In genomic region chr16:88639231-88640038, GRCh38 we compare ENCODE assay signal across 16 cellular contexts. TPM values are rescaled to one million over a fixed set of nuclear protein-coding genes. Genes with fewer than 3 reads are reported as not detected.
A peak's percentile ranks its signal among the peaks of the same experiment; 100 is the strongest.
DNase-seq lines count a peak whose midpoint lies in the region; ATAC-seq, FAIRE-seq and TF ChIP-seq lines count a peak whose summit lies in the region.
"Had no signal": no experiment of that assay in that cellular context is flagged by ENCODE, and none has a peak within 500 bp of the region (broad histone marks: within the 10 kb centered on the region; RNA-seq: fewer than 3 reads in every experiment).

No MANE protein-coding gene starts in this region.

- FAIRE-seq in endothelial cell of umbilical vein (lab: Jason Lieb, UNC) = no peak
- FAIRE-seq: A204.1 had no signal

- H3K9me3 ChIP-seq in endothelial cell of umbilical vein (replicated peaks; ENCODE audit: control insufficient read depth, insufficient read depth, low read length) (no peaks in the 10 kb centered on the region), psoas muscle (no peaks in the 10 kb centered on the region), tibial nerve (no peaks in the 10 kb centered on the region)

- ATAC-seq in psoas muscle = peak in 3 of 4 donors; percentile 7 to 27 (median 22)
- ATAC-seq: Right ventricle myocardium inferior had no signal

- H3K9me1 ChIP-seq in endothelial cell of umbilical vein (replicated peaks; ENCODE audit: control insufficient read depth, extremely low read depth, insufficient read depth, low read length) = no peaks in the 10 kb centered on the region

- H3K9ac ChIP-seq in endothelial cell of umbilical vein (replicated peaks; ENCODE audit: extremely low read depth, insufficient read depth, low read length) = no peak overlapping the region

- intact Hi-C loops in endothelial cell of umbilical vein (cut with micrococcal nuclease) (no loop called here), psoas muscle (cut with DNase I) (no loop called here)

- WGBS in psoas muscle, 3 donors = 15 to 19% (median 15%) methylated on average over 29 to 45 of the region's 45 CpGs
- WGBS in tibial nerve, 2 donors = 23 to 32% methylated on average over 6 to 21 of the region's 45 CpGs

- no peak overlapping the region for H3K4me2 ChIP-seq in endothelial cell of umbilical vein (ENCODE audit: insufficient read depth, low read length)

- peaks cover 3% of the 10 kb centered on the region for H3K4me1 ChIP-seq in endothelial cell of umbilical vein (ENCODE audit: control insufficient read depth, extremely low read depth, insufficient read depth, low read length)
- H3K4me1 ChIP-seq in psoas muscle = no peaks in the 10 kb centered on the region
- H3K4me1 ChIP-seq in tibial nerve = peaks cover 0 to 25% (median 3%) of the 10 kb centered on the region in 4 donors

- no peak for TF ChIP-seq RAD21 in Ishikawa (IDR thresholded peaks at IDR 0.05; ENCODE audit: low read depth)

- POLR2A ChIA-PET in endothelial cell of umbilical vein (lab: Charles Lee) = no interaction called here

- no peak overlapping the region for H3K4me3 ChIP-seq in endothelial cell of umbilical vein (replicated peaks in 1 of 3; ENCODE audit: insufficient read depth in 1 of 3, low read depth in 1 of 3, low read length in 3 of 3)
- H3K4me3 ChIP-seq in psoas muscle = no peak overlapping the region
- H3K4me3 ChIP-seq in tibial nerve = no peak overlapping the region
- H3K4me3 ChIP-seq: dorsolateral prefrontal cortex had no signal

- no peaks in the 10 kb centered on the region for H4K20me1 ChIP-seq in endothelial cell of umbilical vein (replicated peaks; ENCODE audit: control insufficient read depth, extremely low read depth, insufficient read depth, low read length)

- DNase-seq in NCI-H2029 (lab: John Stamatoyannopoulos, UW) (peak; percentile 16), NCI-H2029 treated with DMSO at 0.1 percent for 48 hours (lab: John Stamatoyannopoulos, UW) (no peak), endothelial cell of umbilical vein (ENCODE audit: low read depth, low spot score) (no peak), psoas muscle (no peak), GM20000 (ENCODE audit: low spot score) (no peak), tibial nerve (ENCODE audit: low spot score in 2 of 2) (no peak), mucosa of gallbladder (ENCODE audit: low spot score) (no peak)
- DNase-seq: activated CD4-positive, alpha-beta T cell treated with anti-CD3 and anti-CD28 coated beads, Interleukin-2, amount 10 ng/mL, durations not matched to agents 7 days and 5 days; activated naive CD8-positive, alpha-beta T cell treated with anti-CD3 and anti-CD28 coated beads for 36 hours; dorsolateral prefrontal cortex; GF-D8; naive thymus-derived CD8-positive, alpha-beta T cell; NCI-H1417 treated with DMSO at 0.1 percent for 48 hours had no signal

- dilution Hi-C loops in endothelial cell of umbilical vein (cut with MboI; ENCODE audit: extremely low pct_ligation_motif_present, low sequenced_read_pairs) = no loop called here

- TF ChIP-seq EP300 in Ishikawa (IDR thresholded peaks at IDR 0.05; ENCODE audit: borderline replicate concordance) (no peak), tibial nerve (IDR thresholded peaks at IDR 0.05) (no peak)

- H3K79me2 ChIP-seq in endothelial cell of umbilical vein (ENCODE audit: control insufficient read depth, insufficient read depth, low read length) = no peaks in the 10 kb centered on the region

- H3K36me3 ChIP-seq in endothelial cell of umbilical vein (ENCODE audit: control insufficient read depth in 2 of 2, extremely low read depth in 1 of 2, insufficient read depth in 2 of 2, low read length in 2 of 2) = no peaks in the 10 kb centered on the region
- H3K36me3 ChIP-seq in psoas muscle (ENCODE audit: insufficient read depth in 1 of 2, low read depth in 1 of 2) = no peaks in the 10 kb centered on the region
- peaks cover 0 to 18% (median 0%) of the 10 kb centered on the region in 3 donors for H3K36me3 ChIP-seq in tibial nerve

- H3K27me3 ChIP-seq in endothelial cell of umbilical vein (ENCODE audit: control insufficient read depth in 2 of 2, insufficient read depth in 2 of 2, low read length in 2 of 2) = peaks cover 9 to 19% of the 10 kb centered on the region in 2 experiments
- H3K27me3 ChIP-seq in psoas muscle (ENCODE audit: insufficient read depth in 3 of 3, low read length in 2 of 3) = peaks cover 0 to 34% (median 16%) of the 10 kb centered on the region in 3 donors
- peaks cover 0 to 64% of the 10 kb centered on the region in 2 donors for H3K27me3 ChIP-seq in tibial nerve

- no peak for TF ChIP-seq POLR2A in endothelial cell of umbilical vein (IDR thresholded peaks at IDR 0.05; ENCODE audit: low read depth, low read length)
- TF ChIP-seq POLR2A in tibial nerve (IDR thresholded peaks at IDR 0.05) = no peak

- BruUV-seq in endothelial cell of umbilical vein (replicated peaks; lab: Mats Ljungman, UMichigan) = no TSS peak

- TF ChIP-seq CTCF in endothelial cell of umbilical vein (IDR thresholded peaks at IDR 0.05; ENCODE audit: extremely low read depth in 1 of 2, insufficient read depth in 1 of 2, low read depth in 1 of 2, low read length in 2 of 2) (no peak), psoas muscle (IDR thresholded peaks at IDR 0.05) (no peak), GM20000 (IDR thresholded peaks at IDR 0.05; ENCODE audit: extremely low read depth, missing control alignments) (no peak), tibial nerve (IDR thresholded peaks at IDR 0.05) (no peak)

- CTCF ChIA-PET in endothelial cell of umbilical vein (lab: Charles Lee) = no interaction called here

- no peak overlapping the region for H2AFZ ChIP-seq in endothelial cell of umbilical vein (ENCODE audit: low read depth, low read length)

- no peak overlapping the region for H3K27ac ChIP-seq in endothelial cell of umbilical vein (ENCODE audit: insufficient read depth, low read depth, low read length)
- no peak overlapping the region for H3K27ac ChIP-seq in psoas muscle
- H3K27ac ChIP-seq in tibial nerve = no peak overlapping the region
- H3K27ac ChIP-seq: dorsolateral prefrontal cortex had no signal

TF ChIP-seq in Ishikawa, 13 proteins besides CTCF, POLR2A, EP300 and RAD21 (continues in another document):
- no peak for TF ChIP-seq NFIC (IDR thresholded peaks at IDR 0.05)

TF ChIP-seq in endothelial cell of umbilical vein, 7 proteins besides CTCF, POLR2A, EP300 and RAD21:
- TF ChIP-seq EZH2 (IDR thresholded peaks at IDR 0.05; ENCODE audit: borderline replicate concordance, low read depth, low read length, severe bottlenecking) (peak; percentile 16), JUN (IDR thresholded peaks at IDR 0.05; ENCODE audit: borderline replicate concordance, insufficient read depth, insufficient read length, low read depth) (no peak)

RNA-seq across cellular contexts. Expression of gene IL17C, which starts 1.1 kb away (rescaled TPM):
- not detected in 2 replicates for total RNA-seq in endothelial cell of umbilical vein
- polyA plus RNA-seq in endothelial cell of umbilical vein = 0.14 and 0.17 TPM in 2 replicates
- 0.10 TPM in 1 of 2 replicates, not detected in the other for polyA plus RNA-seq in endothelial cell of umbilical vein (2011; cell fraction: cytosol; rRNA removed)
- 0.24 and 0.37 TPM in 2 replicates for polyA plus RNA-seq in endothelial cell of umbilical vein (2011; cell fraction: nucleus; rRNA removed)
- polyA plus RNA-seq in endothelial cell of umbilical vein (2012) = not detected in 2 replicates
- not detected in 2 replicates for polyA minus RNA-seq in endothelial cell of umbilical vein
- not detected for polyA minus RNA-seq in endothelial cell of umbilical vein (2011; cell fraction: cytosol; rRNA and poly(A)+ RNA removed)
- not detected in 2 replicates for polyA minus RNA-seq in endothelial cell of umbilical vein (2011; cell fraction: nucleus; rRNA and poly(A)+ RNA removed)
- total RNA-seq in psoas muscle = not detected
- polyA plus RNA-seq in psoas muscle = not detected
- not detected for total RNA-seq in tibial nerve
- not detected for total RNA-seq in mucosa of gallbladder
- total RNA-seq: activated naive CD8-positive, alpha-beta T cell treated with anti-CD3 and anti-CD28 coated beads for 36 hours; Right ventricle myocardium inferior had no signal

RNA-seq across cellular contexts. Expression of gene CYBA, which starts 11.4 kb away (rescaled TPM):
- total RNA-seq in endothelial cell of umbilical vein (37.0 and 45.8 TPM in 2 replicates), psoas muscle (10 to 100 TPM; 17.1 to 20.2 (median 19.2) TPM), tibial nerve (100 to 1,000 TPM in 2 of 4 donors, 10 to 100 TPM in 2; 86.3 to 199 (median 121) TPM), mucosa of gallbladder (271 TPM)
- polyA plus RNA-seq in endothelial cell of umbilical vein (77.3 and 100 TPM in 2 replicates), psoas muscle (10 to 100 TPM in 2 of 3 donors, 1 to 10 TPM in 1; 9.1 to 28.0 (median 24.0) TPM)
- polyA plus RNA-seq in endothelial cell of umbilical vein (2011; cell fraction: cytosol; rRNA removed) = 23.9 and 36.3 TPM in 2 replicates
- 36.0 and 38.6 TPM in 2 replicates for polyA plus RNA-seq in endothelial cell of umbilical vein (2011; cell fraction: nucleus; rRNA removed)
- 36.0 and 60.6 TPM in 2 replicates for polyA plus RNA-seq in endothelial cell of umbilical vein (2012)
- 24.4 and 25.9 TPM in 2 replicates for polyA minus RNA-seq in endothelial cell of umbilical vein
- 325 TPM for polyA minus RNA-seq in endothelial cell of umbilical vein (2011; cell fraction: cytosol; rRNA and poly(A)+ RNA removed)
- polyA minus RNA-seq in endothelial cell of umbilical vein (2011; cell fraction: nucleus; rRNA and poly(A)+ RNA removed) = 7.6 and 10.3 TPM in 2 replicates

RNA-seq across cellular contexts. Expression of gene MVD, which starts 23.5 kb away (rescaled TPM):
- total RNA-seq in endothelial cell of umbilical vein (117 and 142 TPM in 2 replicates), psoas muscle (10 to 100 TPM; 11.7 to 26.8 (median 16.1) TPM), tibial nerve (10 to 100 TPM; 32.7 to 49.4 (median 39.9) TPM), mucosa of gallbladder (126 TPM)
- polyA plus RNA-seq in endothelial cell of umbilical vein (60.3 and 64.4 TPM in 2 replicates), psoas muscle (10 to 100 TPM; 13.7 to 19.2 (median 15.9) TPM)
- polyA plus RNA-seq in endothelial cell of umbilical vein (2011; cell fraction: cytosol; rRNA removed) = 33.2 and 45.5 TPM in 2 replicates
- polyA plus RNA-seq in endothelial cell of umbilical vein (2011; cell fraction: nucleus; rRNA removed) = 93.3 and 135 TPM in 2 replicates
- polyA plus RNA-seq in endothelial cell of umbilical vein (2012) = 35.6 and 44.3 TPM in 2 replicates
- 23.2 and 27.7 TPM in 2 replicates for polyA minus RNA-seq in endothelial cell of umbilical vein
- 15.1 TPM for polyA minus RNA-seq in endothelial cell of umbilical vein (2011; cell fraction: cytosol; rRNA and poly(A)+ RNA removed)
- polyA minus RNA-seq in endothelial cell of umbilical vein (2011; cell fraction: nucleus; rRNA and poly(A)+ RNA removed) = 17.0 and 28.2 TPM in 2 replicates

RNA-seq across cellular contexts. Expression of gene SNAI3, which starts 46.9 kb away (rescaled TPM):
- total RNA-seq in endothelial cell of umbilical vein = 0.18 and 0.31 TPM in 2 replicates
- 0.30 and 0.38 TPM in 2 replicates for polyA plus RNA-seq in endothelial cell of umbilical vein
- polyA plus RNA-seq in endothelial cell of umbilical vein (2011; cell fraction: cytosol; rRNA removed) = 0.21 TPM in 1 of 2 replicates, not detected in the other
- 0.20 TPM in 1 of 2 replicates, not detected in the other for polyA plus RNA-seq in endothelial cell of umbilical vein (2011; cell fraction: nucleus; rRNA removed)
- polyA plus RNA-seq in endothelial cell of umbilical vein (2012) = 0.09 and 0.19 TPM in 2 replicates
- not detected in 2 replicates for polyA minus RNA-seq in endothelial cell of umbilical vein
- polyA minus RNA-seq in endothelial cell of umbilical vein (2011; cell fraction: cytosol; rRNA and poly(A)+ RNA removed) = not detected
- polyA minus RNA-seq in endothelial cell of umbilical vein (2011; cell fraction: nucleus; rRNA and poly(A)+ RNA removed) = 0.24 TPM in 1 of 2 replicates, not detected in the other
- 1 to 10 TPM; 1.5 to 8.5 (median 4.0) TPM for total RNA-seq in psoas muscle
- polyA plus RNA-seq in psoas muscle = 1 to 10 TPM; 1.2 to 5.3 (median 3.0) TPM
- total RNA-seq in tibial nerve = 1 to 10 TPM in 2 of 4 donors, under 1 TPM in 2; 0.87 to 1.2 (median 1.0) TPM
- total RNA-seq in mucosa of gallbladder = 1.9 TPM
